In the genomic region with DNA sequence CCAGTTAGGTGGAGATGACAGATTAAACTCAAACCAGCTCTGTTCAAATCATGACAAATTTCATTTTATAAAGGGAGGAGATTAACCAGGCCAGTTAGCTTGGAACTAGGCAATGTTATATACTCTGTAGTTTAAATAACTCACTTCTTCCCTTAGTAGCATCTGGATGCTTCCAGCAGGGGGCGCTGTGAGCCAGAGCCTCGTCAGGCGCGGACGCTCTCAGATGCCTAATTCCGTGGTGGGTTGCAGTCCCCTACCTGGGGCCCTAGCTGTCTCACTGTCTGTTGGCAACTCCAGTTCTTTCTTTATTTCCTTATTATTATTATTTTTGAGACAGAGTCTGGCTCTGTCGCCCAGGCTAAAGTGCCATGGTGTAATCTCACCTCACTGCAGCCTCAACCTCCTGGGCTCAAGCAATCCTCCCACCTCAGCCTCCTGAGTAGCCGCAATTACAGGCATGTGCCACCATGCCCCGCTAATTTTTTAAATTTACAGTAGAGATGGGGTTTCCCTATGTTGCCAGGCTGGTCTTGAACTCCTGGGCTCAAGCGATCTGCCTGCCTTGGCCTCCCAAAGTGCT, we compare ENCODE assay signal across 8 cellular contexts. TPM values are rescaled to one million over a fixed set of nuclear protein-coding genes. Genes with fewer than 3 reads are reported as not detected.
DNase-seq lines count a peak whose midpoint lies in the region; ATAC-seq and TF ChIP-seq lines count a peak whose summit lies in the region.

No MANE protein-coding gene starts in this region.

- in situ Hi-C loops in SK-MEL-5 (cut with HindIII; ENCODE audit: low pct_unique_long_range_greater_than_20kb, low sequenced_read_pairs): no loop called here

- no peaks in the 10 kb centered on the region for H3K36me3 Mint-ChIP-seq in activated naive CD4-positive, alpha-beta T cell treated with anti-CD3 and anti-CD28 coated beads for 36 hours (ENCODE audit: low read depth)

- H3K36me3 ChIP-seq in psoas muscle (ENCODE audit: insufficient read depth in 1 of 2, low read depth in 1 of 2) (no peaks in the 10 kb centered on the region), aorta (ENCODE audit: control insufficient read depth in 1 of 2, insufficient read depth in 2 of 2, low read length in 1 of 2) (no peaks in the 10 kb centered on the region)

- DNase-seq in COLO668 (lab: John Stamatoyannopoulos, UW; ENCODE audit: unreplicated experiment) (peak; percentile 67), HT-29 (ENCODE audit: low spot score) (peak; percentile 69), SK-MEL-5 (ENCODE audit: low read depth, low spot score) (peak; percentile 73), head of caudate nucleus (peak; percentile 42 to 96 (median 84)), psoas muscle (peak; percentile 59 to 75), aorta (peak; percentile 68 to 91)
- peak; percentile 86 for DNase-seq in activated naive CD4-positive, alpha-beta T cell treated with anti-CD3 and anti-CD28 coated beads for 36 hours

- no peaks in the 10 kb centered on the region for H3K9me3 Mint-ChIP-seq in activated naive CD4-positive, alpha-beta T cell treated with anti-CD3 and anti-CD28 coated beads for 36 hours

- H3K27ac Mint-ChIP-seq in activated naive CD4-positive, alpha-beta T cell treated with anti-CD3 and anti-CD28 coated beads for 36 hours: no peak overlapping the region

- CTCF ChIA-PET in activated naive CD4-positive, alpha-beta T cell treated with anti-CD3 and anti-CD28 coated beads for 36 hours (lab: Charles Lee): interaction anchor here (0.7 to 3.5 kb wide), 26 partner anchors 9 to 629 kb away, joined by 3 to 37 read pairs (median 4); a partner anchor contains a TSS

- H3K27ac ChIP-seq in psoas muscle (no peak overlapping the region), aorta (ENCODE audit: low read depth in 1 of 2, low read length in 2 of 2) (no peak overlapping the region)

- H3K4me1 Mint-ChIP-seq in activated naive CD4-positive, alpha-beta T cell treated with anti-CD3 and anti-CD28 coated beads for 36 hours (ENCODE audit: low read depth): no peaks in the 10 kb centered on the region

- TF ChIP-seq CTCF in psoas muscle (IDR thresholded peaks at IDR 0.05): peak; percentile 74

- ATAC-seq in psoas muscle (peak in 1 of 4 donors; percentile 41), aorta (ENCODE audit: low FRiP score) (peak; percentile 74), HG03196 (IDR thresholded peaks at IDR 0.05; ENCODE audit: unreplicated experiment) (no peak)

- H3K4me3 ChIP-seq in psoas muscle (no peak overlapping the region), aorta (ENCODE audit: low read length in 2 of 2) (no peak overlapping the region)

- 31 to 37% (median 36%) methylated on average over 10 of the region's 10 CpGs for WGBS in psoas muscle, 3 donors
- 35% methylated on average over 10 of the region's 10 CpGs for WGBS in aorta, 2 donors

- H3K4me3 Mint-ChIP-seq in activated naive CD4-positive, alpha-beta T cell treated with anti-CD3 and anti-CD28 coated beads for 36 hours: no peak overlapping the region

- H3K9me3 ChIP-seq in psoas muscle (no peaks in the 10 kb centered on the region), aorta (ENCODE audit: control insufficient read depth, low read length) (no peaks in the 10 kb centered on the region)

- H3K4me1 ChIP-seq in psoas muscle (no peaks in the 10 kb centered on the region), aorta (ENCODE audit: control insufficient read depth in 1 of 2, insufficient read depth in 2 of 2, low read length in 2 of 2) (no peaks in the 10 kb centered on the region)

- H3K27me3 ChIP-seq in psoas muscle (ENCODE audit: insufficient read depth in 3 of 3, low read length in 2 of 3) (peaks cover 0 to 9% (median 3%) of the 10 kb centered on the region in 3 donors), aorta (ENCODE audit: control insufficient read depth in 1 of 2, insufficient read depth in 2 of 2, low read length in 1 of 2) (no peaks in the 10 kb centered on the region)

- intact Hi-C loops in activated naive CD4-positive, alpha-beta T cell treated with anti-CD3 and anti-CD28 coated beads for 36 hours (cut with micrococcal nuclease): loop anchor here (1.0 to 10.0 kb wide), 5 partner anchors 31 to 457 kb away; no protein-coding TSS in a partner anchor
- intact Hi-C loops in head of caudate nucleus (cut with DNase I) (loop anchor here (2.0 to 5.0 kb wide), 2 partner anchors 130 to 207 kb away; no protein-coding TSS in a partner anchor), psoas muscle (cut with DNase I) (loop anchor here (2.0 to 5.0 kb wide), 2 partner anchors 200 to 207 kb away; no protein-coding TSS in a partner anchor), aorta (cut with DNase I) (loop anchor here (2.0 to 5.0 kb wide), 2 partner anchors 205 to 207 kb away; no protein-coding TSS in a partner anchor)

- H3K27me3 Mint-ChIP-seq in activated naive CD4-positive, alpha-beta T cell treated with anti-CD3 and anti-CD28 coated beads for 36 hours (ENCODE audit: low read depth): no peaks in the 10 kb centered on the region

RNA-seq across cellular contexts. Expression of a gene that starts 17.3 kb away (rescaled TPM):
- total RNA-seq in HT-29 (2014; rRNA removed; shearing (Covaris generic)): not detected in 2 replicates
- 714 and 808 TPM in 2 replicates for total RNA-seq in SK-MEL-5 (2014; rRNA removed; shearing (Covaris generic))
- polyA plus RNA-seq in SK-MEL-5 (2015; cell fraction: cytosol; rRNA removed): 595 and 741 TPM in 2 replicates
- 130 and 139 TPM in 2 replicates for polyA plus RNA-seq in SK-MEL-5 (2015; cell fraction: nucleus; rRNA removed)
- not detected for total RNA-seq in activated naive CD4-positive, alpha-beta T cell treated with anti-CD3 and anti-CD28 coated beads for 36 hours
- total RNA-seq in psoas muscle: under 1 TPM in 3 of 4 donors, not detected in 1; 0.32 to 0.76 (median 0.40) TPM
- 1 to 10 TPM in 1 of 3 donors, under 1 TPM in 2; 0.55 to 1.2 (median 0.90) TPM for polyA plus RNA-seq in psoas muscle
- total RNA-seq in aorta: 10 to 100 TPM; 11.8 to 33.5 TPM
- 10 to 100 TPM; 23.0 to 72.2 TPM for polyA plus RNA-seq in aorta

RNA-seq across cellular contexts. Expression of a gene that starts 37.5 kb away (rescaled TPM):
- total RNA-seq in HT-29 (2014; rRNA removed; shearing (Covaris generic)): not detected in 2 replicates
- 3.3 and 3.5 TPM in 2 replicates for total RNA-seq in SK-MEL-5 (2014; rRNA removed; shearing (Covaris generic))
- 2.5 and 2.8 TPM in 2 replicates for polyA plus RNA-seq in SK-MEL-5 (2015; cell fraction: cytosol; rRNA removed)
- polyA plus RNA-seq in SK-MEL-5 (2015; cell fraction: nucleus; rRNA removed): 2.4 and 3.4 TPM in 2 replicates
- not detected for total RNA-seq in activated naive CD4-positive, alpha-beta T cell treated with anti-CD3 and anti-CD28 coated beads for 36 hours
- under 1 TPM in 1 of 4 donors, not detected in 3; 0.10 TPM for total RNA-seq in psoas muscle
- polyA plus RNA-seq in psoas muscle: under 1 TPM in 1 of 3 donors, not detected in 2; 0.04 TPM
- not detected for total RNA-seq in aorta
- polyA plus RNA-seq in aorta: under 1 TPM; 0.03 to 0.13 TPM

Comparison
In these comparisons a context has a peak if more than half of its experiments do, and no peak if none do; other contexts are left out.
1. RNA of a gene that starts 17.3 kb away (total RNA-seq): 714 to 808 TPM in SK-MEL-5; 11.8 to 33.5 TPM in aorta, 0.32 to 0.76 TPM in psoas muscle, not detected in HT-29 and not detected in activated naive CD4-positive, alpha-beta T cell treated with anti-CD3 and anti-CD28 coated beads for 36 hours; every median in the first group is over 10 times any median in the second.
2. Peak in every context shown above with its lines, with median percentiles within 50 percentile points of each other: DNase-seq.